ENCODE assay signal across 15 cellular contexts in genomic region chr5:152673601-152674000, GRCh38.
DNase-seq lines count a peak whose midpoint lies in the region; ATAC-seq and TF ChIP-seq lines count a peak whose summit lies in the region.
"Had no signal": no experiment of that assay in that cellular context is flagged by ENCODE, and none has a peak within 500 bp of the region (broad histone marks: within the 10 kb centered on the region; RNA-seq: fewer than 3 reads in every experiment).

No MANE protein-coding gene starts in this region.

- ATAC-seq in GM18505 (IDR thresholded peaks at IDR 0.05; ENCODE audit: unreplicated experiment) (no peak), GM18517 (IDR thresholded peaks at IDR 0.05; ENCODE audit: unreplicated experiment) (no peak)
- ATAC-seq: GM12878, K562 had no signal

- no peak for TF ChIP-seq POLR2A in GM18505 (IDR thresholded peaks at IDR 0.05; ENCODE audit: borderline replicate concordance, extremely low read depth, insufficient read depth, insufficient read length)

- no peak overlapping the region for H3K4me3 ChIP-seq in epithelial cell of esophagus (ENCODE audit: low read length)
- H3K4me3 ChIP-seq: BLaER1, GM12878, GM23248, K562 had no signal

- DNase-seq in DMS53 treated with DMSO at 0.1 percent for 48 hours (lab: John Stamatoyannopoulos, UW; ENCODE audit: unreplicated experiment) (peak; percentile 1), DMS53 (lab: John Stamatoyannopoulos, UW) (no peak), epithelial cell of esophagus (ENCODE audit: low read depth) (peak; percentile 59), kidney glomerular epithelial cell (lab: John Stamatoyannopoulos, UW) (peak; percentile 37), NCI-H2029 treated with DMSO at 0.1 percent for 48 hours (lab: John Stamatoyannopoulos, UW) (no peak)
- DNase-seq: AML-193; Caco-2; CD8-positive, alpha-beta memory T cell; DMS79; GM23248 had no signal

- no peak for TF ChIP-seq CTCF in epithelial cell of esophagus (IDR thresholded peaks at IDR 0.05; ENCODE audit: insufficient read depth, low read depth, low read length, missing control alignments)

Comparison
In these comparisons a context has a peak if more than half of its experiments do, and no peak if none do; other contexts are left out.
1. DNase-seq: peak in DMS53 treated with DMSO at 0.1 percent for 48 hours (single experiment), epithelial cell of esophagus (single experiment) and kidney glomerular epithelial cell (single experiment); none in DMS53 (single experiment) and NCI-H2029 treated with DMSO at 0.1 percent for 48 hours (single experiment).